1 cellular context compared by ENCODE assay signal in genomic region chr18:60649107-60649506, GRCh38.
TF ChIP-seq lines count a peak whose summit lies in the region.

No MANE protein-coding gene starts in this region.

TF ChIP-seq in GM23338, 12 proteins besides CTCF, POLR2A, EP300 and RAD21 (continued from another document):
- no peak for TF ChIP-seq REST (IDR thresholded peaks at IDR 0.05; ENCODE audit: unreplicated experiment)
